ENCODE assay signal across 8 cellular contexts in genomic region chr19:48332351-48332661, GRCh38. TPM values are rescaled to one million over a fixed set of nuclear protein-coding genes. Genes with fewer than 3 reads are reported as not detected.
A peak's percentile ranks its signal among the peaks of the same experiment; 100 is the strongest.
DNase-seq lines count a peak whose midpoint lies in the region; FAIRE-seq and TF ChIP-seq lines count a peak whose summit lies in the region.

No MANE protein-coding gene starts in this region.

- TF ChIP-seq POLR2A in endothelial cell of umbilical vein (IDR thresholded peaks at IDR 0.05; ENCODE audit: low read depth, low read length) (no peak), GM12892 (IDR thresholded peaks at IDR 0.05; ENCODE audit: low read depth, low read length) (no peak)

- H3K27ac Mint-ChIP-seq in Calu3 (ENCODE audit: unreplicated experiment) (peak overlapping the region; percentile 92), osteocyte (ENCODE audit: unreplicated experiment) (peak overlapping the region; percentile 86)

- CTCF ChIA-PET in Calu3 (lab: Charles Lee) (interaction anchor here (0.6 to 4.6 kb wide), 11 partner anchors 9 to 252 kb away, joined by 3 to 159 read pairs (median 6); partner anchors contain the start of genes GRWD1, KDELR1, SYNGR4 and TMEM143), OCI-LY7 (lab: Charles Lee; ENCODE audit: unreplicated experiment) (interaction anchor here (1.1 kb wide), 1 partner anchor 11 kb away, joined by 6 read pairs; a partner anchor contains a TSS), endothelial cell of umbilical vein (lab: Charles Lee) (interaction anchor here (0.7 to 10.0 kb wide), 5 partner anchors 13 to 66 kb away, joined by 3 to 486 read pairs (median 5); partner anchors contain the start of gene EMP3)

- no peaks in the 10 kb centered on the region for H4K20me1 ChIP-seq in OCI-LY7 (ENCODE audit: insufficient read depth, low read length)
- H4K20me1 ChIP-seq in endothelial cell of umbilical vein (replicated peaks; ENCODE audit: control insufficient read depth, extremely low read depth, insufficient read depth, low read length): no peaks in the 10 kb centered on the region

- H3K36me3 ChIP-seq in OCI-LY7 (ENCODE audit: insufficient read depth, low read length): peaks cover 7% of the 10 kb centered on the region
- no peaks in the 10 kb centered on the region for H3K36me3 ChIP-seq in endothelial cell of umbilical vein (ENCODE audit: control insufficient read depth in 2 of 2, extremely low read depth in 1 of 2, insufficient read depth in 2 of 2, low read length in 2 of 2)

- no peaks in the 10 kb centered on the region for H3K27me3 ChIP-seq in endothelial cell of umbilical vein (ENCODE audit: control insufficient read depth in 2 of 2, insufficient read depth in 2 of 2, low read length in 2 of 2)

- no peaks in the 10 kb centered on the region for H3K9me3 Mint-ChIP-seq in Calu3 (ENCODE audit: low read depth, unreplicated experiment)
- no peaks in the 10 kb centered on the region for H3K9me3 Mint-ChIP-seq in osteocyte (ENCODE audit: unreplicated experiment)

- no peaks in the 10 kb centered on the region for H3K9me2 ChIP-seq in OCI-LY7 (ENCODE audit: insufficient read depth, low read length)

- POLR2A ChIA-PET in OCI-LY7 (lab: Charles Lee) (interaction anchor here (0.8 to 3.3 kb wide), 4 partner anchors 10 to 242 kb away, joined by 3 to 44 read pairs (median 10); partner anchors contain the start of genes SYNGR4 and TMEM143), endothelial cell of umbilical vein (lab: Charles Lee) (interaction anchor here (0.8 to 0.9 kb wide), 3 partner anchors 11 to 14 kb away, joined by 3 to 5 read pairs (median 3); a partner anchor contains a TSS)

- peak overlapping the region; percentile 67 for H3K4me3 ChIP-seq in OCI-LY7 (ENCODE audit: low read depth, low read length, poor library complexity, severe bottlenecking)
- no peak overlapping the region for H3K4me3 ChIP-seq in endothelial cell of umbilical vein (replicated peaks in 1 of 3; ENCODE audit: insufficient read depth in 1 of 3, low read depth in 1 of 3, low read length in 3 of 3)

- H3K4me3 Mint-ChIP-seq in Calu3 (ENCODE audit: low read depth, unreplicated experiment): peak overlapping the region; percentile 87
- peak overlapping the region; percentile 70 for H3K4me3 Mint-ChIP-seq in osteocyte (ENCODE audit: unreplicated experiment)

- peaks cover 50% of the 10 kb centered on the region for H3K36me3 Mint-ChIP-seq in Calu3 (ENCODE audit: insufficient read depth, unreplicated experiment)
- H3K36me3 Mint-ChIP-seq in osteocyte (ENCODE audit: unreplicated experiment): peaks cover 14% of the 10 kb centered on the region

- no peaks in the 10 kb centered on the region for H3K9me1 ChIP-seq in endothelial cell of umbilical vein (replicated peaks; ENCODE audit: control insufficient read depth, extremely low read depth, insufficient read depth, low read length)

- no peaks in the 10 kb centered on the region for H3K79me2 ChIP-seq in OCI-LY7 (ENCODE audit: insufficient read depth, low read depth, low read length)
- H3K79me2 ChIP-seq in endothelial cell of umbilical vein (ENCODE audit: control insufficient read depth, insufficient read depth, low read length): peaks cover 5% of the 10 kb centered on the region

- no peak for TF ChIP-seq CTCF in Calu3 (IDR thresholded peaks at IDR 0.05; ENCODE audit: unreplicated experiment)
- TF ChIP-seq CTCF in OCI-LY7 (conservative IDR thresholded peaks at IDR 0.05; ENCODE audit: low read length): no peak
- no peak for TF ChIP-seq CTCF in endothelial cell of umbilical vein (IDR thresholded peaks at IDR 0.05; ENCODE audit: extremely low read depth in 1 of 2, insufficient read depth in 1 of 2, low read depth in 1 of 2, low read length in 2 of 2)
- no peak for TF ChIP-seq CTCF in osteocyte (IDR thresholded peaks at IDR 0.05)
- TF ChIP-seq CTCF in GM20000 (IDR thresholded peaks at IDR 0.05; ENCODE audit: extremely low read depth, missing control alignments): no peak

- H3K27me3 Mint-ChIP-seq in Calu3 (ENCODE audit: unreplicated experiment) (no peaks in the 10 kb centered on the region), osteocyte (ENCODE audit: unreplicated experiment) (no peaks in the 10 kb centered on the region)

- BruUV-seq in Calu3 (replicated peaks; lab: Mats Ljungman, UMichigan) (no TSS peak), OCI-LY7 (replicated peaks; lab: Mats Ljungman, UMichigan) (no TSS peak), endothelial cell of umbilical vein (replicated peaks; lab: Mats Ljungman, UMichigan) (no TSS peak)

- no peak for DNase-seq in Calu3
- no peak for DNase-seq in OCI-LY7 (ENCODE audit: low spot score)
- DNase-seq in endothelial cell of umbilical vein (ENCODE audit: low read depth, low spot score): no peak
- no peak for DNase-seq in osteocyte (ENCODE audit: extremely low spot score, unreplicated experiment)
- no peak for DNase-seq in NCI-H2196 (lab: John Stamatoyannopoulos, UW; ENCODE audit: unreplicated experiment)
- DNase-seq in GM20000 (ENCODE audit: low spot score): no peak
- no peak for DNase-seq in NCI-H345 treated with DMSO at 0.1 percent for 48 hours (lab: John Stamatoyannopoulos, UW; ENCODE audit: unreplicated experiment)
- DNase-seq in GM12892 (ENCODE audit: insufficient read length): no peak

- H3K27ac ChIP-seq in OCI-LY7 (ENCODE audit: low read depth, low read length, poor library complexity, severe bottlenecking) (peak overlapping the region; percentile 91), endothelial cell of umbilical vein (ENCODE audit: insufficient read depth, low read depth, low read length) (no peak overlapping the region)

- FAIRE-seq in endothelial cell of umbilical vein (lab: Jason Lieb, UNC) (no peak), GM12892 (lab: Jason Lieb, UNC) (no peak)

- intact Hi-C loops in Calu3 (cut with micrococcal nuclease; ENCODE audit: unreplicated experiment): loop anchor here (10.0 kb wide), 1 partner anchor 152 kb away; no protein-coding TSS in a partner anchor
- intact Hi-C loops in OCI-LY7 (cut with micrococcal nuclease; ENCODE audit: unreplicated experiment): loop anchor here (5.0 kb wide), 1 partner anchor 75 kb away; the partner anchor contains the start of gene CARD8
- intact Hi-C loops in endothelial cell of umbilical vein (cut with micrococcal nuclease): no loop called here

- peak overlapping the region; percentile 94 for H3K4me2 ChIP-seq in OCI-LY7 (ENCODE audit: low read length)
- peak overlapping the region; percentile 65 for H3K4me2 ChIP-seq in endothelial cell of umbilical vein (ENCODE audit: insufficient read depth, low read length)

- H2AFZ ChIP-seq in OCI-LY7 (ENCODE audit: low read length) (peak overlapping the region; percentile 40; the same call in 1 of the 2 replicates), endothelial cell of umbilical vein (ENCODE audit: low read depth, low read length) (peak overlapping the region; percentile 52)

- no peak overlapping the region for H3K9ac ChIP-seq in endothelial cell of umbilical vein (replicated peaks; ENCODE audit: extremely low read depth, insufficient read depth, low read length)

- dilution Hi-C loops in endothelial cell of umbilical vein (cut with MboI; ENCODE audit: extremely low pct_ligation_motif_present, low sequenced_read_pairs): no loop called here

- H3K4me1 ChIP-seq in OCI-LY7 (ENCODE audit: insufficient read depth, low read length, poor library complexity, severe bottlenecking) (peaks cover 51% of the 10 kb centered on the region), endothelial cell of umbilical vein (ENCODE audit: control insufficient read depth, extremely low read depth, insufficient read depth, low read length) (peaks cover 16% of the 10 kb centered on the region)

- H3K4me1 Mint-ChIP-seq in Calu3 (ENCODE audit: low read depth, unreplicated experiment): peaks cover 50% of the 10 kb centered on the region
- peaks cover 48% of the 10 kb centered on the region for H3K4me1 Mint-ChIP-seq in osteocyte (ENCODE audit: unreplicated experiment)

- peaks cover 7% of the 10 kb centered on the region; the same call in 1 of the 2 replicates for H3K9me3 ChIP-seq in OCI-LY7 (ENCODE audit: low read length)
- H3K9me3 ChIP-seq in endothelial cell of umbilical vein (replicated peaks; ENCODE audit: control insufficient read depth, insufficient read depth, low read length): no peaks in the 10 kb centered on the region

RNA-seq across cellular contexts. Expression of gene EMP3, which starts 7.0 kb away (rescaled TPM):
- total RNA-seq in Calu3 (2022) (27.5 and 29.5 TPM in 2 replicates), OCI-LY7 (2022) (21.1 and 23.1 TPM in 2 replicates), endothelial cell of umbilical vein (107 and 127 TPM in 2 replicates), osteocyte (201 and 212 TPM in 2 replicates)
- 14.5 and 33.8 TPM in 2 replicates for total RNA-seq in OCI-LY7 (2014; rRNA removed; shearing (Covaris generic))
- 406 and 565 TPM in 2 replicates for polyA plus RNA-seq in endothelial cell of umbilical vein
- polyA plus RNA-seq in endothelial cell of umbilical vein (2011; cell fraction: cytosol; rRNA removed): 210 and 239 TPM in 2 replicates
- polyA plus RNA-seq in endothelial cell of umbilical vein (2011; cell fraction: nucleus; rRNA removed): 66.3 and 79.3 TPM in 2 replicates
- polyA plus RNA-seq in endothelial cell of umbilical vein (2012): 182 and 216 TPM in 2 replicates
- polyA minus RNA-seq in endothelial cell of umbilical vein: 141 and 170 TPM in 2 replicates
- polyA minus RNA-seq in endothelial cell of umbilical vein (2011; cell fraction: cytosol; rRNA and poly(A)+ RNA removed): 101 TPM
- 28.9 and 33.6 TPM in 2 replicates for polyA minus RNA-seq in endothelial cell of umbilical vein (2011; cell fraction: nucleus; rRNA and poly(A)+ RNA removed)
- polyA plus RNA-seq in GM12892 (2012; ENCODE audit: missing spikeins): 63.2 TPM

RNA-seq across cellular contexts. Expression of gene TMEM143, which starts 31.4 kb away (rescaled TPM):
- total RNA-seq in Calu3 (2022) (10.4 and 14.8 TPM in 2 replicates), OCI-LY7 (2022) (31.4 and 37.9 TPM in 2 replicates), endothelial cell of umbilical vein (4.6 and 7.3 TPM in 2 replicates), osteocyte (9.1 and 12.3 TPM in 2 replicates)
- 18.2 and 31.1 TPM in 2 replicates for total RNA-seq in OCI-LY7 (2014; rRNA removed; shearing (Covaris generic))
- polyA plus RNA-seq in endothelial cell of umbilical vein: 5.4 and 6.2 TPM in 2 replicates
- 3.0 and 3.7 TPM in 2 replicates for polyA plus RNA-seq in endothelial cell of umbilical vein (2011; cell fraction: cytosol; rRNA removed)
- polyA plus RNA-seq in endothelial cell of umbilical vein (2011; cell fraction: nucleus; rRNA removed): 15.8 and 21.1 TPM in 2 replicates
- 2.5 and 4.5 TPM in 2 replicates for polyA plus RNA-seq in endothelial cell of umbilical vein (2012)
- 3.7 and 4.2 TPM in 2 replicates for polyA minus RNA-seq in endothelial cell of umbilical vein
- 10.2 TPM for polyA minus RNA-seq in endothelial cell of umbilical vein (2011; cell fraction: cytosol; rRNA and poly(A)+ RNA removed)
- 3.8 and 3.9 TPM in 2 replicates for polyA minus RNA-seq in endothelial cell of umbilical vein (2011; cell fraction: nucleus; rRNA and poly(A)+ RNA removed)
- 7.5 TPM for polyA plus RNA-seq in GM12892 (2012; ENCODE audit: missing spikeins)

RNA-seq across cellular contexts. Expression of gene SYNGR4, which starts 31.9 kb away (rescaled TPM):
- total RNA-seq in Calu3 (2022) (not detected in 2 replicates), OCI-LY7 (2022) (1.0 and 1.2 TPM in 2 replicates), endothelial cell of umbilical vein (not detected in 2 replicates), osteocyte (not detected in 2 replicates)
- 0.38 and 0.51 TPM in 2 replicates for total RNA-seq in OCI-LY7 (2014; rRNA removed; shearing (Covaris generic))
- not detected in 2 replicates for polyA plus RNA-seq in endothelial cell of umbilical vein
- polyA plus RNA-seq in endothelial cell of umbilical vein (2011; cell fraction: cytosol; rRNA removed): not detected in 2 replicates
- not detected in 2 replicates for polyA plus RNA-seq in endothelial cell of umbilical vein (2011; cell fraction: nucleus; rRNA removed)
- polyA plus RNA-seq in endothelial cell of umbilical vein (2012): not detected in 2 replicates
- not detected in 2 replicates for polyA minus RNA-seq in endothelial cell of umbilical vein
- not detected for polyA minus RNA-seq in endothelial cell of umbilical vein (2011; cell fraction: cytosol; rRNA and poly(A)+ RNA removed)
- not detected in 2 replicates for polyA minus RNA-seq in endothelial cell of umbilical vein (2011; cell fraction: nucleus; rRNA and poly(A)+ RNA removed)
- not detected for polyA plus RNA-seq in GM12892 (2012; ENCODE audit: missing spikeins)

RNA-seq across cellular contexts. Expression of gene KDELR1, which starts 59.0 kb away (rescaled TPM):
- total RNA-seq in Calu3 (2022): 185 and 194 TPM in 2 replicates
- total RNA-seq in OCI-LY7 (2014; rRNA removed; shearing (Covaris generic)): 26.2 and 38.8 TPM in 2 replicates
- 63.8 and 74.0 TPM in 2 replicates for total RNA-seq in OCI-LY7 (2022)
- total RNA-seq in endothelial cell of umbilical vein: 199 and 200 TPM in 2 replicates
- polyA plus RNA-seq in endothelial cell of umbilical vein: 224 and 233 TPM in 2 replicates
- polyA plus RNA-seq in endothelial cell of umbilical vein (2011; cell fraction: cytosol; rRNA removed): 201 and 221 TPM in 2 replicates
- polyA plus RNA-seq in endothelial cell of umbilical vein (2011; cell fraction: nucleus; rRNA removed): 89.6 and 98.5 TPM in 2 replicates
- 228 and 230 TPM in 2 replicates for polyA plus RNA-seq in endothelial cell of umbilical vein (2012)
- 174 and 180 TPM in 2 replicates for polyA minus RNA-seq in endothelial cell of umbilical vein
- 65.6 TPM for polyA minus RNA-seq in endothelial cell of umbilical vein (2011; cell fraction: cytosol; rRNA and poly(A)+ RNA removed)
- polyA minus RNA-seq in endothelial cell of umbilical vein (2011; cell fraction: nucleus; rRNA and poly(A)+ RNA removed): 23.2 and 33.9 TPM in 2 replicates
- total RNA-seq in osteocyte: 267 and 275 TPM in 2 replicates
- 31.9 TPM for polyA plus RNA-seq in GM12892 (2012; ENCODE audit: missing spikeins)
